8 cellular contexts compared by ENCODE assay signal in the genomic region with DNA sequence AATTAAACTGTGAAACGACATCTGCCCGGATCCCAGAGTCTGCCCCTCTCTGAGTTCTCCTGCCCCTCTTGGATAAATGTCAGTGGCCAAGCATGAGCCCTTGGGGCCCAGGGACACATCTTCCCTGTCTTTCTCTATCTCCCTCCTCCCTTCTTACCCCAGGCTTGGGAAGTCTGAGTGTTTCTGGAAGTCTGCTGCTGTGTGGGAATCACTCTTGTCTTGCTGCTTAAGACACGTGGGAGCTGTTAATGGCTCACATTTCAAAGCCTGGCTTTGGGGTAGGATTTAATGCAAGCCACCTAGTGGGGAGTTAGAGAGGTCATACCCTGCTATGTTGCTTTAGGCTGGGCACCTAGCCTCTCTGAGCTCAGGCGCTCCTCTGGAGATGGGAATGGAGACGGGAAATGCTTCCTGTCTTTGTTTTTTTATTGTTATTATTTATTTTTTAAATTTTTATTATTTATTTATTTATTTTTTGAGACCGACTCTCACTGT.
DNase-seq lines count a peak whose midpoint lies in the region; ATAC-seq, FAIRE-seq and TF ChIP-seq lines count a peak whose summit lies in the region.

No MANE protein-coding gene starts in this region.

- peak in 6 of 7 experiments; percentile 41 to 78 (median 62) for TF ChIP-seq CTCF in body of pancreas (IDR thresholded peaks at IDR 0.05)

- FAIRE-seq in GM18507 (lab: Jason Lieb, UNC) = peak; percentile 58

- intact Hi-C loops in body of pancreas (cut with DNase I) = no loop called here

- peak overlapping the region in 1 of 4 donors; percentile 24 for H3K27ac ChIP-seq in body of pancreas

- no peak overlapping the region for H3K4me3 ChIP-seq in body of pancreas

- no peaks in the 10 kb centered on the region for H3K9me3 ChIP-seq in body of pancreas

- DNase-seq in COLO668 (lab: John Stamatoyannopoulos, UW; ENCODE audit: unreplicated experiment) = peak; percentile 31
- peak; percentile 35 for DNase-seq in GM18507 (ENCODE audit: extremely low spot score, insufficient read length, low read depth)
- DNase-seq in NCI-H526 treated with DMSO at 0.1 percent for 48 hours (lab: John Stamatoyannopoulos, UW) = peak; percentile 22
- DNase-seq in body of pancreas = peak; percentile 43 to 70 (median 60)
- DNase-seq in left kidney (ENCODE audit: low read depth, low spot score) = peak; percentile 93
- no peak for DNase-seq in NCI-H1048 (lab: John Stamatoyannopoulos, UW)
- DNase-seq in mesenteric fat pad (ENCODE audit: low spot score) = no peak

- H3K27me3 ChIP-seq in body of pancreas = no peaks in the 10 kb centered on the region

- TF ChIP-seq POLR2A in body of pancreas (IDR thresholded peaks at IDR 0.05) = no peak

- H3K36me3 ChIP-seq in body of pancreas (replicated peaks in 1 of 2; ENCODE audit: insufficient read depth in 1 of 2, low read depth in 2 of 2) = no peaks in the 10 kb centered on the region

- ATAC-seq in body of pancreas (peak; percentile 49), GM18870 (IDR thresholded peaks at IDR 0.05; ENCODE audit: unreplicated experiment) (no peak)

- H3K4me1 ChIP-seq in body of pancreas = peaks cover 28% of the 10 kb centered on the region

- 33 to 47% methylated on average over 6 of the region's 6 CpGs for WGBS in body of pancreas, 2 donors

Comparison
In these comparisons a context has a peak if more than half of its experiments do, and no peak if none do; other contexts are left out.
1. DNase-seq: peak in COLO668 (single experiment), GM18507 (single experiment), NCI-H526 treated with DMSO at 0.1 percent for 48 hours (single experiment), body of pancreas (4 of 4) and left kidney (single experiment); none in NCI-H1048 (single experiment) and mesenteric fat pad (single experiment).